Comparison of ENCODE assay signal across 1 cellular context in genomic region chr13:84973661-84974060, GRCh38.
TF ChIP-seq lines count a peak whose summit lies in the region.

No MANE protein-coding gene starts in this region.

TF ChIP-seq in H1, 55 proteins besides CTCF, POLR2A, EP300 and RAD21 (continued from another document):
- TF ChIP-seq KDM5A (IDR thresholded peaks at IDR 0.05; ENCODE audit: low read length) (no peak), USF2 (IDR thresholded peaks at IDR 0.05; ENCODE audit: low read length) (no peak), GABPA (IDR thresholded peaks at IDR 0.05; ENCODE audit: borderline replicate concordance, insufficient read depth, low read length) (no peak), MAX (IDR thresholded peaks at IDR 0.05) (no peak), RBBP5 (IDR thresholded peaks at IDR 0.05; ENCODE audit: borderline replicate concordance, low read depth, low read length) (no peak), POLR2AphosphoS5 (IDR thresholded peaks at IDR 0.05; ENCODE audit: low read depth, low read length) (no peak), SP1 (IDR thresholded peaks at IDR 0.05; ENCODE audit: low read depth, low read length) (no peak)
